Comparison of ENCODE assay signal across 14 cellular contexts in genomic region chr7:137109966-137110930, GRCh38.
DNase-seq lines count a peak whose midpoint lies in the region; TF ChIP-seq lines count a peak whose summit lies in the region.
"Had no signal": no experiment of that assay in that cellular context is flagged by ENCODE, and none has a peak within 500 bp of the region (broad histone marks: within the 10 kb centered on the region; RNA-seq: fewer than 3 reads in every experiment).

No MANE protein-coding gene starts in this region.

- peak; percentile 37 for DNase-seq in HS-5 (ENCODE audit: low read depth)
- DNase-seq in amniotic epithelial cell (ENCODE audit: low read depth), result peak; percentile 81
- peak; percentile 41 to 65 for DNase-seq in foreskin fibroblast
- no peak for DNase-seq in smooth muscle cell (lab: John Stamatoyannopoulos, UW; ENCODE audit: unreplicated experiment)
- DNase-seq in NOMO-1 (lab: John Stamatoyannopoulos, UW; ENCODE audit: unreplicated experiment in 2 of 2), result no peak
- DNase-seq in GF-D8 (lab: John Stamatoyannopoulos, UW), result no peak
- DNase-seq in esophagus muscularis mucosa (ENCODE audit: extremely low spot score), result no peak
- DNase-seq: activated gamma-delta T cell treated with Interleukin-2 at 50 U/mL for 16 hours; CD8-positive, alpha-beta T cell; immature natural killer cell; midbrain; NCI-H1436 treated with DMSO at 0.1 percent for 48 hours; stimulated activated CD4-positive, alpha-beta T cell treated with anti-CD3 and anti-CD28 coated beads, Interleukin-12 subunit alpha, Interleukin-12 subunit beta, amount 100 ng/mL, for 4 hours had no signal

- H3K27ac ChIP-seq in smooth muscle cell (ENCODE audit: low read depth) (peak overlapping the region; percentile 33), esophagus muscularis mucosa (replicated peaks in 1 of 4) (no peak overlapping the region)
- H3K27ac ChIP-seq: KMS-11 had no signal

- TF ChIP-seq EP300 in esophagus muscularis mucosa (IDR thresholded peaks at IDR 0.05), result no peak

- H3K79me2 ChIP-seq in smooth muscle cell (ENCODE audit: low read depth), result no peaks in the 10 kb centered on the region

- WGBS in smooth muscle cell (ENCODE audit: low lambda C conversion rate), result 23% methylated on average over 5 of the region's 5 CpGs
- WGBS in esophagus muscularis mucosa, result 68% methylated on average over 5 of the region's 5 CpGs

- H3K4me1 ChIP-seq in smooth muscle cell (ENCODE audit: low read depth), result no peaks in the 10 kb centered on the region
- H3K4me1 ChIP-seq in esophagus muscularis mucosa, result peaks cover 0 to 4% (median 0%) of the 10 kb centered on the region in 4 donors

- H3K4me3 ChIP-seq in foreskin fibroblast (ENCODE audit: low read depth in 1 of 2, low read length in 2 of 2) (no peak overlapping the region), smooth muscle cell (no peak overlapping the region), esophagus muscularis mucosa (no peak overlapping the region)

- intact Hi-C loops in esophagus muscularis mucosa (cut with DNase I), result no loop called here

- H3K27me3 ChIP-seq in smooth muscle cell (ENCODE audit: low read depth), result no peaks in the 10 kb centered on the region
- no peaks in the 10 kb centered on the region for H3K27me3 ChIP-seq in esophagus muscularis mucosa

- peaks cover 4% of the 10 kb centered on the region for H3F3A ChIP-seq in smooth muscle cell (ENCODE audit: low read depth)

- H4K20me1 ChIP-seq in smooth muscle cell (ENCODE audit: low read depth), result no peaks in the 10 kb centered on the region

- H2AFZ ChIP-seq in smooth muscle cell (ENCODE audit: low read depth), result no peak overlapping the region

- TF ChIP-seq CTCF in foreskin fibroblast (IDR thresholded peaks at IDR 0.05; ENCODE audit: low read depth, low read length), result no peak
- no peak for TF ChIP-seq CTCF in smooth muscle cell (IDR thresholded peaks at IDR 0.05; ENCODE audit: borderline replicate concordance, insufficient read depth, poor library complexity, severe bottlenecking)
- peak in 1 of 3 experiments; percentile 5 for TF ChIP-seq CTCF in esophagus muscularis mucosa (IDR thresholded peaks at IDR 0.05)

- no peak overlapping the region for H3K9ac ChIP-seq in smooth muscle cell (ENCODE audit: low read depth)
- H3K9ac ChIP-seq: KMS-11 had no signal

- H3K4me2 ChIP-seq in smooth muscle cell, result peak overlapping the region; percentile 35
- H3K4me2 ChIP-seq: KMS-11 had no signal

- TF ChIP-seq POLR2A in esophagus muscularis mucosa (IDR thresholded peaks at IDR 0.05; ENCODE audit: low read depth), result no peak

- H3K9me3 ChIP-seq in smooth muscle cell (replicated peaks; ENCODE audit: low read depth) (no peaks in the 10 kb centered on the region), esophagus muscularis mucosa (no peaks in the 10 kb centered on the region)

- H3K36me3 ChIP-seq in smooth muscle cell (ENCODE audit: low read depth) (no peaks in the 10 kb centered on the region), esophagus muscularis mucosa (no peaks in the 10 kb centered on the region)

Comparison
In these comparisons a context has a peak if more than half of its experiments do, and no peak if none do; other contexts are left out.
1. DNase-seq: peak in HS-5 (single experiment), amniotic epithelial cell (single experiment) and foreskin fibroblast (2 of 2); none in smooth muscle cell (single experiment), NOMO-1 (0 of 2), GF-D8 (single experiment) and esophagus muscularis mucosa (single experiment).